In genomic region chr22:46607483-46608114, GRCh38 we compare ENCODE assay signal across 17 cellular contexts. TPM values are rescaled to one million over a fixed set of nuclear protein-coding genes. Genes with fewer than 3 reads are reported as not detected.
DNase-seq lines count a peak whose midpoint lies in the region; ATAC-seq and TF ChIP-seq lines count a peak whose summit lies in the region.
"Had no signal": no experiment of that assay in that cellular context is flagged by ENCODE, and none has a peak within 500 bp of the region (broad histone marks: within the 10 kb centered on the region; RNA-seq: fewer than 3 reads in every experiment).

No MANE protein-coding gene starts in this region.

- H3K27me3 Mint-ChIP-seq in activated T-helper 2 cell treated with anti-CD3 and anti-CD28 coated beads, Interferon-gamma antibody, Interleukin-2, Interleukin-4, amounts not matched to agents 10 μg/mL and 5 μg/mL and 100 μg/mL, durations not matched to agents 14 hours and 24 hours and 36 hours (ENCODE audit: low read depth) = no peaks in the 10 kb centered on the region
- H3K27me3 Mint-ChIP-seq: CD4-positive, alpha-beta T cell had no signal

- H3K27me3 ChIP-seq in prostate gland (replicated peaks; ENCODE audit: insufficient read depth) (no peaks in the 10 kb centered on the region), esophagus squamous epithelium (no peaks in the 10 kb centered on the region)

- H3K4me1 Mint-ChIP-seq in activated T-helper 2 cell treated with anti-CD3 and anti-CD28 coated beads, Interferon-gamma antibody, Interleukin-2, Interleukin-4, amounts not matched to agents 10 μg/mL and 5 μg/mL and 100 μg/mL, durations not matched to agents 14 hours and 24 hours and 36 hours (ENCODE audit: low read depth) = peaks cover 22% of the 10 kb centered on the region

- H3K27ac ChIP-seq in prostate gland = no peak overlapping the region
- H3K27ac ChIP-seq in esophagus squamous epithelium = peak overlapping the region in 1 of 4 donors; percentile 54
- H3K27ac ChIP-seq: GM23248, PC-9 had no signal

- no peaks in the 10 kb centered on the region for H3K9me3 ChIP-seq in prostate gland
- H3K9me3 ChIP-seq in esophagus squamous epithelium = no peaks in the 10 kb centered on the region

- no peaks in the 10 kb centered on the region for H3K36me3 ChIP-seq in prostate gland
- no peaks in the 10 kb centered on the region for H3K36me3 ChIP-seq in esophagus squamous epithelium

- no peak overlapping the region for H3K4me3 Mint-ChIP-seq in activated T-helper 2 cell treated with anti-CD3 and anti-CD28 coated beads, Interferon-gamma antibody, Interleukin-2, Interleukin-4, amounts not matched to agents 10 μg/mL and 5 μg/mL and 100 μg/mL, durations not matched to agents 14 hours and 24 hours and 36 hours (ENCODE audit: low read depth)
- H3K4me3 Mint-ChIP-seq: CD4-positive, alpha-beta T cell had no signal

- ATAC-seq in Right ventricle myocardium superior (ENCODE audit: poor library complexity) (peak; percentile 26), left colon (peak; percentile 26)

- peaks cover 17% of the 10 kb centered on the region for H3K36me3 Mint-ChIP-seq in activated T-helper 2 cell treated with anti-CD3 and anti-CD28 coated beads, Interferon-gamma antibody, Interleukin-2, Interleukin-4, amounts not matched to agents 10 μg/mL and 5 μg/mL and 100 μg/mL, durations not matched to agents 14 hours and 24 hours and 36 hours (ENCODE audit: low read depth)

- DNase-seq in Right ventricle myocardium superior (no peak), cardiac septum (ENCODE audit: low spot score) (no peak), left colon (no peak), prostate gland (ENCODE audit: low spot score) (peak; percentile 58), GM19238 (ENCODE audit: insufficient read length, low spot score) (no peak), superior temporal gyrus (ENCODE audit: extremely low spot score) (no peak), esophagus squamous epithelium (lab: John Stamatoyannopoulos, UW) (no peak)
- no peak for DNase-seq in activated T-helper 2 cell treated with anti-CD3 and anti-CD28 coated beads, Interferon-gamma antibody, Interleukin-2, Interleukin-4, amounts not matched to agents 10 μg/mL and 5 μg/mL and 100 μg/mL, durations not matched to agents 14 hours and 24 hours and 36 hours (ENCODE audit: low spot score)
- DNase-seq: Calu3; CD4-positive, alpha-beta T cell; DMS79; GM23248; NCI-H1048; NCI-H146; NCI-H2081 treated with DMSO at 0.1 percent for 48 hours; NCI-H345; PC-9 had no signal

- H3K9me3 Mint-ChIP-seq in activated T-helper 2 cell treated with anti-CD3 and anti-CD28 coated beads, Interferon-gamma antibody, Interleukin-2, Interleukin-4, amounts not matched to agents 10 μg/mL and 5 μg/mL and 100 μg/mL, durations not matched to agents 14 hours and 24 hours and 36 hours = no peaks in the 10 kb centered on the region
- H3K9me3 Mint-ChIP-seq: CD4-positive, alpha-beta T cell had no signal

- no peak overlapping the region for H3K4me3 ChIP-seq in prostate gland
- H3K4me3 ChIP-seq in esophagus squamous epithelium = no peak overlapping the region
- H3K4me3 ChIP-seq: GM23248, PC-9 had no signal

- H3K4me1 ChIP-seq in prostate gland (replicated peaks) (no peaks in the 10 kb centered on the region), esophagus squamous epithelium (peaks cover 10 to 50% (median 13%) of the 10 kb centered on the region in 3 donors)

- TF ChIP-seq CTCF in prostate gland (IDR thresholded peaks at IDR 0.05) (no peak), esophagus squamous epithelium (IDR thresholded peaks at IDR 0.05) (no peak)

- WGBS in prostate gland = 67% methylated on average over 27 of the region's 27 CpGs
- 43 to 62% methylated on average over 18 to 19 of the region's 27 CpGs for WGBS in esophagus squamous epithelium, 2 donors

- intact Hi-C loops in Right ventricle myocardium superior (cut with DNase I) = no loop called here
- intact Hi-C loops in cardiac septum (cut with DNase I) = no loop called here
- intact Hi-C loops in activated T-helper 2 cell treated with anti-CD3 and anti-CD28 coated beads, Interferon-gamma antibody, Interleukin-2, Interleukin-4, amounts not matched to agents 10 μg/mL and 5 μg/mL and 100 μg/mL, durations not matched to agents 14 hours and 24 hours and 36 hours (cut with micrococcal nuclease) = no loop called here
- intact Hi-C loops in left colon (cut with DNase I, micrococcal nuclease) = no loop called here
- intact Hi-C loops in prostate gland (cut with DNase I) = no loop called here
- intact Hi-C loops in esophagus squamous epithelium (cut with DNase I) = no loop called here

- H3K27ac Mint-ChIP-seq in activated T-helper 2 cell treated with anti-CD3 and anti-CD28 coated beads, Interferon-gamma antibody, Interleukin-2, Interleukin-4, amounts not matched to agents 10 μg/mL and 5 μg/mL and 100 μg/mL, durations not matched to agents 14 hours and 24 hours and 36 hours = peak overlapping the region; percentile 22
- H3K27ac Mint-ChIP-seq: CD4-positive, alpha-beta T cell had no signal

- TF ChIP-seq POLR2A in prostate gland (IDR thresholded peaks at IDR 0.05) = no peak
- no peak for TF ChIP-seq POLR2A in esophagus squamous epithelium (IDR thresholded peaks at IDR 0.05)

RNA-seq across cellular contexts. Expression of gene GRAMD4, which starts 12.6 kb away (rescaled TPM):
- total RNA-seq in Right ventricle myocardium superior = 80.7 TPM
- total RNA-seq in cardiac septum = 64.8 TPM
- total RNA-seq in activated T-helper 2 cell treated with anti-CD3 and anti-CD28 coated beads, Interferon-gamma antibody, Interleukin-2, Interleukin-4, amounts not matched to agents 10 μg/mL and 5 μg/mL and 100 μg/mL, durations not matched to agents 14 hours and 24 hours and 36 hours = 90.8 and 91.6 TPM in 2 replicates
- 100 to 1,000 TPM; 178 to 213 TPM for total RNA-seq in left colon
- total RNA-seq in prostate gland = 10 to 100 TPM; 12.1 to 20.2 TPM
- 100 to 1,000 TPM in 1 of 4 donors, 10 to 100 TPM in 3; 27.0 to 122 (median 33.3) TPM for total RNA-seq in esophagus squamous epithelium
